In genomic region chr4:70838972-70839536, GRCh38 we compare ENCODE assay signal across 8 cellular contexts. TPM values are rescaled to one million over a fixed set of nuclear protein-coding genes. Genes with fewer than 3 reads are reported as not detected.
DNase-seq lines count a peak whose midpoint lies in the region; ATAC-seq and TF ChIP-seq lines count a peak whose summit lies in the region.

No MANE protein-coding gene starts in this region.

- H3K14ac ChIP-seq in mesenchymal stem cell (ENCODE audit: low read length in 2 of 2): peak overlapping the region in 1 of 2 experiments; percentile 99

- peak; percentile 45 for ATAC-seq in HG03139 (IDR thresholded peaks at IDR 0.05; ENCODE audit: unreplicated experiment)

- peak overlapping the region; percentile 96 to 98 for H3K18ac ChIP-seq in mesenchymal stem cell (ENCODE audit: low read depth in 1 of 2, low read length in 2 of 2)

- DNase-seq in AG09309 (ENCODE audit: low read depth) (no peak), NCI-H526 (lab: John Stamatoyannopoulos, UW) (peak; percentile 61 to 82), mesenchymal stem cell (peak; percentile 75)
- DNase-seq in activated CD8-positive, alpha-beta memory T cell treated with anti-CD3 and anti-CD28 coated beads for 24 hours: peak; percentile 85
- DNase-seq in effector CD8-positive, alpha-beta T cell (lab: John Stamatoyannopoulos, UW): peak; percentile 61
- peak; percentile 24 for DNase-seq in stimulated activated CD8-positive, alpha-beta memory T cell treated with anti-CD3 and anti-CD28 coated beads, Interleukin-12 subunit alpha, Interleukin-12 subunit beta, amount 100 ng/mL, for 24 hours (ENCODE audit: extremely low read depth)

- H2AK5ac ChIP-seq in mesenchymal stem cell (ENCODE audit: low read length, severe bottlenecking): peak overlapping the region; percentile 65

- H4K8ac ChIP-seq in mesenchymal stem cell (ENCODE audit: low read length): peak overlapping the region; percentile 90

- H2AFZ ChIP-seq in mesenchymal stem cell (ENCODE audit: low read depth, low read length): peak overlapping the region; percentile 81

- peaks cover 11 to 13% of the 10 kb centered on the region in 2 experiments for H3K36me3 ChIP-seq in mesenchymal stem cell (ENCODE audit: control insufficient read depth in 1 of 2, insufficient read depth in 2 of 2, low read depth in 1 of 2, low read length in 2 of 2)

- in situ Hi-C loops in GM18951 (cut with MboI; ENCODE audit: low sequenced_read_pairs, unreplicated experiment): no loop called here

- under 1% methylated on average over 52 of the region's 63 CpGs for WGBS in mesenchymal stem cell

- peak overlapping the region; percentile 92 for H2BK5ac ChIP-seq in mesenchymal stem cell (ENCODE audit: low read depth, low read length, poor library complexity, severe bottlenecking)

- H3K9ac ChIP-seq in mesenchymal stem cell (ENCODE audit: low read length): peak overlapping the region; percentile 94

- peaks cover 9% of the 10 kb centered on the region for H3K4me1 ChIP-seq in mesenchymal stem cell (ENCODE audit: control insufficient read depth, insufficient read depth, low read depth, low read length)

- H3K27ac ChIP-seq in mesenchymal stem cell (ENCODE audit: low read length, poor library complexity, severe bottlenecking): peak overlapping the region; percentile 71

- H3K4me2 ChIP-seq in mesenchymal stem cell (ENCODE audit: low read length, poor library complexity, severe bottlenecking): peak overlapping the region; percentile 87

- H3K9me3 ChIP-seq in mesenchymal stem cell (ENCODE audit: control insufficient read depth, low read length): no peaks in the 10 kb centered on the region

- H3K4me3 ChIP-seq in AG09309 (ENCODE audit: control insufficient read depth, low read depth, low read length) (peak overlapping the region; percentile 68), mesenchymal stem cell (ENCODE audit: insufficient read depth in 1 of 2, low read depth in 1 of 2, low read length in 2 of 2) (peak overlapping the region; percentile 98 to 99)

- H3K4ac ChIP-seq in mesenchymal stem cell (ENCODE audit: low read depth in 1 of 2, low read length in 2 of 2): peak overlapping the region; percentile 97 to 99

- H2BK15ac ChIP-seq in mesenchymal stem cell (ENCODE audit: low read depth, poor library complexity, severe bottlenecking): peak overlapping the region; percentile 94

- no peaks in the 10 kb centered on the region for H3K79me1 ChIP-seq in mesenchymal stem cell (replicated peaks; ENCODE audit: low read length, poor library complexity, severe bottlenecking)

- no peak for TF ChIP-seq CTCF in AG09309 (IDR thresholded peaks at IDR 0.05; ENCODE audit: control insufficient read depth, insufficient read depth, low read depth, low read length, missing control alignments)

- peak overlapping the region; percentile 95 for H2BK120ac ChIP-seq in mesenchymal stem cell (ENCODE audit: low read depth, low read length)

- peak; percentile 44 for TF ChIP-seq POLR2A in GM18951 (IDR thresholded peaks at IDR 0.05; ENCODE audit: extremely low read depth, insufficient read depth, insufficient read length)

- peak overlapping the region in 1 of 2 experiments; percentile 54 for H2BK12ac ChIP-seq in mesenchymal stem cell (ENCODE audit: low read length in 2 of 2)

- peak overlapping the region; percentile 83 to 96 for H3K23ac ChIP-seq in mesenchymal stem cell (ENCODE audit: low read length in 2 of 2)

- no peaks in the 10 kb centered on the region for H3K27me3 ChIP-seq in mesenchymal stem cell (ENCODE audit: control insufficient read depth in 1 of 2, insufficient read depth in 1 of 2, low read length in 2 of 2)

- peak overlapping the region; percentile 96 for H4K91ac ChIP-seq in mesenchymal stem cell (ENCODE audit: low read length)

RNA-seq across cellular contexts. Expression of gene GRSF1, which starts 0.6 kb away (rescaled TPM):
- 57.8 TPM for polyA plus RNA-seq in mesenchymal stem cell (2013, experiment 1 of 2)
- polyA plus RNA-seq in mesenchymal stem cell (2013, experiment 2 of 2): 62.4 TPM
